In genomic region chr11:68049509-68050370, GRCh38 we compare ENCODE assay signal across 15 cellular contexts. TPM values are rescaled to one million over a fixed set of nuclear protein-coding genes. Genes with fewer than 3 reads are reported as not detected.
DNase-seq lines count a peak whose midpoint lies in the region; ATAC-seq, FAIRE-seq and TF ChIP-seq lines count a peak whose summit lies in the region.
"Had no signal": no experiment of that assay in that cellular context is flagged by ENCODE, and none has a peak within 500 bp of the region (broad histone marks: within the 10 kb centered on the region; RNA-seq: fewer than 3 reads in every experiment).

No MANE protein-coding gene starts in this region.

- whole genome bisulfite sequencing in HepG2 (ENCODE audit: low lambda C conversion rate) = over 99% methylated on average over 17 of the region's 40 CpGs

- in situ Hi-C loops in GM13977 (cut with MboI; ENCODE audit: low pct_unique_long_range_greater_than_20kb, low sequenced_read_pairs, unreplicated experiment) (no loop called here), HepG2 (cut with HindIII; ENCODE audit: extremely low pct_ligation_motif_present, low pct_unique_long_range_greater_than_20kb) (no loop called here)

- no peaks in the 10 kb centered on the region for H3K9me3 ChIP-seq in WERI-Rb-1 (ENCODE audit: severe bottlenecking)
- no peaks in the 10 kb centered on the region for H3K9me3 ChIP-seq in HepG2 (ENCODE audit: low read length)
- H3K9me3 ChIP-seq: mucosa of descending colon had no signal

- POLR2A ChIA-PET in HepG2 (lab: Yijun Ruan, JAX) = no interaction called here

- H3K4me3 ChIP-seq in WERI-Rb-1 (ENCODE audit: low read depth, low read length) = no peak overlapping the region
- no peak overlapping the region for H3K4me3 ChIP-seq in HepG2 (replicated peaks in 1 of 3; ENCODE audit: insufficient read depth in 1 of 3, low read depth in 2 of 3, low read length in 3 of 3)
- H3K4me3 ChIP-seq: mucosa of descending colon had no signal

- no peak overlapping the region for H2AFZ ChIP-seq in HepG2 (ENCODE audit: low read length)

- H3K9ac ChIP-seq in HepG2 (ENCODE audit: insufficient read depth, low read depth, low read length) = no peak overlapping the region

- H4K20me1 ChIP-seq in HepG2 (ENCODE audit: insufficient read depth, low read length) = peaks cover 5% of the 10 kb centered on the region; the same call in 1 of the 2 replicates

- TF ChIP-seq EP300 in HepG2 (IDR thresholded peaks at IDR 0.05; ENCODE audit: low read depth in 2 of 2, low read length in 2 of 2) (no peak), HepG2 (CRISPR knock-in tag; IDR thresholded peaks at IDR 0.05; ENCODE audit: borderline replicate concordance) (no peak)

- CTCF ChIA-PET in HepG2 (lab: Yijun Ruan, JAX; ENCODE audit: low intra/inter-chr PET ratio, low total read pairs) = no interaction called here

- no peak for FAIRE-seq in HepG2 (lab: Jason Lieb, UNC)

- H3K4me2 ChIP-seq in HepG2 (ENCODE audit: low read depth, low read length) = no peak overlapping the region

- TF ChIP-seq RAD21 in HepG2 (CRISPR knock-in tag; IDR thresholded peaks at IDR 0.05) = no peak

- H3K27ac ChIP-seq in WERI-Rb-1 (no peak overlapping the region), HepG2 (ENCODE audit: extremely low read length, insufficient read depth, low read length) (no peak overlapping the region)

- H3K4me1 ChIP-seq in HepG2 (ENCODE audit: insufficient read depth, low read length) = no peaks in the 10 kb centered on the region

- no TSS peak for BruUV-seq in HepG2 (replicated peaks; lab: Mats Ljungman, UMichigan)

- H3K36me3 ChIP-seq in WERI-Rb-1 (no peaks in the 10 kb centered on the region), HepG2 (replicated peaks in 1 of 2; ENCODE audit: control insufficient read depth in 1 of 2, insufficient read depth in 2 of 2, low read length in 2 of 2) (peaks cover 17 to 41% of the 10 kb centered on the region in 2 experiments)

- TF ChIP-seq CTCF in GM13977 (IDR thresholded peaks at IDR 0.05; ENCODE audit: extremely low read depth, insufficient read depth, missing control alignments) (no peak), WERI-Rb-1 (IDR thresholded peaks at IDR 0.05; ENCODE audit: low read depth, low read length) (0 out of 2 replicates have a peak, but pooled peaks have one; percentile 9), HepG2 (CRISPR knock-in tag; IDR thresholded peaks at IDR 0.05) (no peak)

- no peaks in the 10 kb centered on the region for H3K27me3 ChIP-seq in WERI-Rb-1 (ENCODE audit: insufficient read depth, low read depth, severe bottlenecking)
- no peaks in the 10 kb centered on the region for H3K27me3 ChIP-seq in HepG2 (ENCODE audit: control insufficient read depth in 1 of 2, insufficient read depth in 2 of 2, low read length in 2 of 2)

- no peaks in the 10 kb centered on the region for H3K79me2 ChIP-seq in HepG2 (ENCODE audit: insufficient read depth, low read length)

- 0 out of 4 replicates have a peak, but pooled peaks of 1 of the 2 experiments have one; percentile 0 for TF ChIP-seq POLR2A in HepG2 (IDR thresholded peaks at IDR 0.05; ENCODE audit: insufficient read depth in 1 of 2, low read depth in 2 of 2, low read length in 2 of 2)

- intact Hi-C loops in HepG2 (cut with micrococcal nuclease; ENCODE audit: unreplicated experiment) = no loop called here

- DNase-seq in GM13977 (ENCODE audit: low spot score) (peak; percentile 29), WERI-Rb-1 (no peak), HepG2 (ENCODE audit: low spot score) (no peak), NCI-H2196 treated with DMSO at 0.1 percent for 48 hours (lab: John Stamatoyannopoulos, UW; ENCODE audit: unreplicated experiment) (no peak)
- DNase-seq: activated CD4-positive, alpha-beta T cell treated with anti-CD3 and anti-CD28 coated beads for 36 hours; activated CD8-positive, alpha-beta memory T cell treated with anti-CD3 and anti-CD28 coated beads, Interleukin-2, amount 50 U/mL, for 48 hours; activated naive CD4-positive, alpha-beta T cell treated with anti-CD3 and anti-CD28 coated beads, Interleukin-2, amount 10 ng/mL, durations not matched to agents 7 days and 5 days; dermis blood vessel endothelial cell; NCI-H1694; NCI-H510A; SIG-M5 had no signal

- ATAC-seq in HepG2 (peak; percentile 7), HG02642 (IDR thresholded peaks at IDR 0.05; ENCODE audit: poor library complexity, unreplicated experiment) (no peak)
- ATAC-seq: activated CD4-positive, alpha-beta T cell treated with anti-CD3 and anti-CD28 coated beads for 36 hours; esophagus mucosa; mucosa of descending colon; sciatic nerve had no signal

RNA-seq across cellular contexts. Expression of gene TCIRG1, which starts 10.9 kb away (rescaled TPM):
- 9.9 and 48.0 TPM in 2 replicates for total RNA-seq in HepG2 (2016; rRNA removed; fragmentation: Illumina TruSeq; extraction: Trizol)
- 10.6 and 10.9 TPM in 2 replicates for total RNA-seq in HepG2 (2016; cell fraction: cytosol; rRNA removed; fragmentation: Illumina TruSeq; extraction: Trizol; ENCODE audit: low read depth)
- 7.6 and 52.5 TPM in 2 replicates for total RNA-seq in HepG2 (2016; cell fraction: insoluble cytoplasmic fraction; rRNA removed; fragmentation: Illumina TruSeq; extraction: Trizol)
- 8.3 and 8.4 TPM in 2 replicates for total RNA-seq in HepG2 (2016; cell fraction: membrane; rRNA removed; fragmentation: Illumina TruSeq; extraction: Trizol)
- 57.2 and 73.6 TPM in 2 replicates for total RNA-seq in HepG2 (2016; cell fraction: nucleus; rRNA removed; fragmentation: Illumina TruSeq; extraction: Trizol)
- 69.6 and 97.2 TPM in 2 replicates for polyA plus RNA-seq in HepG2 (2011; rRNA removed)
- polyA plus RNA-seq in HepG2 (2011; cell fraction: cytosol; rRNA removed) = 25.1 and 41.9 TPM in 2 replicates
- polyA plus RNA-seq in HepG2 (2011; cell fraction: nucleus; rRNA removed) = 1,399 and 1,906 TPM in 2 replicates
- polyA plus RNA-seq in HepG2 (2012) = 23.6 and 37.0 TPM in 2 replicates
- polyA plus RNA-seq in HepG2 (2016; cell fraction: cytosol; fragmentation: Illumina TruSeq; extraction: Trizol; ENCODE audit: low read depth) = 3.6 and 4.6 TPM in 2 replicates
- 7.3 and 10.3 TPM in 2 replicates for polyA plus RNA-seq in HepG2 (2016; cell fraction: insoluble cytoplasmic fraction; fragmentation: Illumina TruSeq; extraction: Trizol; ENCODE audit: low read depth)
- 5.5 and 6.6 TPM in 2 replicates for polyA plus RNA-seq in HepG2 (2016; cell fraction: membrane; fragmentation: Illumina TruSeq; extraction: Trizol; ENCODE audit: low read depth)
- polyA plus RNA-seq in HepG2 (2016; cell fraction: nucleus; fragmentation: Illumina TruSeq; extraction: Trizol; ENCODE audit: insufficient read depth, low read depth) = 176 and 189 TPM in 2 replicates
- polyA minus RNA-seq in HepG2 (2011; rRNA and poly(A)+ RNA removed; ENCODE audit: low replicate concordance) = 49.2 and 98.2 TPM in 2 replicates
- 22.7 and 28.6 TPM in 2 replicates for polyA minus RNA-seq in HepG2 (2011; cell fraction: cytosol; rRNA and poly(A)+ RNA removed)
- 100 and 121 TPM in 2 replicates for polyA minus RNA-seq in HepG2 (2011; cell fraction: nucleus; rRNA and poly(A)+ RNA removed)

RNA-seq across cellular contexts. Expression of gene NDUFS8, which starts 19.3 kb away (rescaled TPM):
- total RNA-seq in HepG2 (2016; rRNA removed; fragmentation: Illumina TruSeq; extraction: Trizol) = 120 and 158 TPM in 2 replicates
- total RNA-seq in HepG2 (2016; cell fraction: cytosol; rRNA removed; fragmentation: Illumina TruSeq; extraction: Trizol; ENCODE audit: low read depth) = 120 and 122 TPM in 2 replicates
- total RNA-seq in HepG2 (2016; cell fraction: insoluble cytoplasmic fraction; rRNA removed; fragmentation: Illumina TruSeq; extraction: Trizol) = 111 and 153 TPM in 2 replicates
- 119 and 125 TPM in 2 replicates for total RNA-seq in HepG2 (2016; cell fraction: membrane; rRNA removed; fragmentation: Illumina TruSeq; extraction: Trizol)
- total RNA-seq in HepG2 (2016; cell fraction: nucleus; rRNA removed; fragmentation: Illumina TruSeq; extraction: Trizol) = 68.1 and 87.4 TPM in 2 replicates
- polyA plus RNA-seq in HepG2 (2011; rRNA removed) = 96.7 and 101 TPM in 2 replicates
- polyA plus RNA-seq in HepG2 (2011; cell fraction: cytosol; rRNA removed) = 77.4 and 163 TPM in 2 replicates
- 142 and 151 TPM in 2 replicates for polyA plus RNA-seq in HepG2 (2011; cell fraction: nucleus; rRNA removed)
- polyA plus RNA-seq in HepG2 (2012) = 65.2 and 96.9 TPM in 2 replicates
- 109 and 135 TPM in 2 replicates for polyA plus RNA-seq in HepG2 (2016; cell fraction: cytosol; fragmentation: Illumina TruSeq; extraction: Trizol; ENCODE audit: low read depth)
- polyA plus RNA-seq in HepG2 (2016; cell fraction: insoluble cytoplasmic fraction; fragmentation: Illumina TruSeq; extraction: Trizol; ENCODE audit: low read depth) = 108 and 124 TPM in 2 replicates
- polyA plus RNA-seq in HepG2 (2016; cell fraction: membrane; fragmentation: Illumina TruSeq; extraction: Trizol; ENCODE audit: low read depth) = 110 and 125 TPM in 2 replicates
- polyA plus RNA-seq in HepG2 (2016; cell fraction: nucleus; fragmentation: Illumina TruSeq; extraction: Trizol; ENCODE audit: insufficient read depth, low read depth) = 158 and 161 TPM in 2 replicates
- polyA minus RNA-seq in HepG2 (2011; rRNA and poly(A)+ RNA removed; ENCODE audit: low replicate concordance) = 172 and 212 TPM in 2 replicates
- 66.2 and 72.5 TPM in 2 replicates for polyA minus RNA-seq in HepG2 (2011; cell fraction: cytosol; rRNA and poly(A)+ RNA removed)
- polyA minus RNA-seq in HepG2 (2011; cell fraction: nucleus; rRNA and poly(A)+ RNA removed) = 33.6 and 40.9 TPM in 2 replicates

RNA-seq across cellular contexts. Expression of gene ALDH3B1, which starts 39.6 kb away (rescaled TPM):
- 4.0 and 4.5 TPM in 2 replicates for total RNA-seq in HepG2 (2016; rRNA removed; fragmentation: Illumina TruSeq; extraction: Trizol)
- total RNA-seq in HepG2 (2016; cell fraction: cytosol; rRNA removed; fragmentation: Illumina TruSeq; extraction: Trizol; ENCODE audit: low read depth) = 0.62 and 0.91 TPM in 2 replicates
- 4.3 and 4.5 TPM in 2 replicates for total RNA-seq in HepG2 (2016; cell fraction: insoluble cytoplasmic fraction; rRNA removed; fragmentation: Illumina TruSeq; extraction: Trizol)
- total RNA-seq in HepG2 (2016; cell fraction: membrane; rRNA removed; fragmentation: Illumina TruSeq; extraction: Trizol) = 2.2 and 2.4 TPM in 2 replicates
- 1.6 and 2.1 TPM in 2 replicates for total RNA-seq in HepG2 (2016; cell fraction: nucleus; rRNA removed; fragmentation: Illumina TruSeq; extraction: Trizol)
- polyA plus RNA-seq in HepG2 (2011; rRNA removed) = 5.1 and 6.7 TPM in 2 replicates
- 2.8 and 5.9 TPM in 2 replicates for polyA plus RNA-seq in HepG2 (2011; cell fraction: cytosol; rRNA removed)
- 5.1 and 6.8 TPM in 2 replicates for polyA plus RNA-seq in HepG2 (2011; cell fraction: nucleus; rRNA removed)
- 2.1 and 3.2 TPM in 2 replicates for polyA plus RNA-seq in HepG2 (2012)
- polyA plus RNA-seq in HepG2 (2016; cell fraction: cytosol; fragmentation: Illumina TruSeq; extraction: Trizol; ENCODE audit: low read depth) = 0.81 and 0.85 TPM in 2 replicates
- 4.5 and 4.7 TPM in 2 replicates for polyA plus RNA-seq in HepG2 (2016; cell fraction: insoluble cytoplasmic fraction; fragmentation: Illumina TruSeq; extraction: Trizol; ENCODE audit: low read depth)
- 1.9 and 2.1 TPM in 2 replicates for polyA plus RNA-seq in HepG2 (2016; cell fraction: membrane; fragmentation: Illumina TruSeq; extraction: Trizol; ENCODE audit: low read depth)
- 4.1 and 4.6 TPM in 2 replicates for polyA plus RNA-seq in HepG2 (2016; cell fraction: nucleus; fragmentation: Illumina TruSeq; extraction: Trizol; ENCODE audit: insufficient read depth, low read depth)
- polyA minus RNA-seq in HepG2 (2011; rRNA and poly(A)+ RNA removed; ENCODE audit: low replicate concordance) = 7.3 and 37.4 TPM in 2 replicates
- 2.2 and 3.3 TPM in 2 replicates for polyA minus RNA-seq in HepG2 (2011; cell fraction: cytosol; rRNA and poly(A)+ RNA removed)
- 1.6 and 3.1 TPM in 2 replicates for polyA minus RNA-seq in HepG2 (2011; cell fraction: nucleus; rRNA and poly(A)+ RNA removed)
- total RNA-seq: activated CD4-positive, alpha-beta T cell treated with anti-CD3 and anti-CD28 coated beads for 36 hours had no signal

RNA-seq across cellular contexts. Expression of gene UNC93B1, which starts 45.8 kb away (rescaled TPM):
- 2.3 and 8.8 TPM in 2 replicates for total RNA-seq in HepG2 (2016; rRNA removed; fragmentation: Illumina TruSeq; extraction: Trizol)
- 3.9 and 4.4 TPM in 2 replicates for total RNA-seq in HepG2 (2016; cell fraction: cytosol; rRNA removed; fragmentation: Illumina TruSeq; extraction: Trizol; ENCODE audit: low read depth)
- 2.9 and 9.2 TPM in 2 replicates for total RNA-seq in HepG2 (2016; cell fraction: insoluble cytoplasmic fraction; rRNA removed; fragmentation: Illumina TruSeq; extraction: Trizol)
- 4.6 and 5.3 TPM in 2 replicates for total RNA-seq in HepG2 (2016; cell fraction: membrane; rRNA removed; fragmentation: Illumina TruSeq; extraction: Trizol)
- 10.8 and 10.9 TPM in 2 replicates for total RNA-seq in HepG2 (2016; cell fraction: nucleus; rRNA removed; fragmentation: Illumina TruSeq; extraction: Trizol)
- polyA plus RNA-seq in HepG2 (2011; rRNA removed) = 18.9 and 25.3 TPM in 2 replicates
- 14.1 and 18.0 TPM in 2 replicates for polyA plus RNA-seq in HepG2 (2011; cell fraction: cytosol; rRNA removed)
- 71.1 and 107 TPM in 2 replicates for polyA plus RNA-seq in HepG2 (2011; cell fraction: nucleus; rRNA removed)
- 8.1 and 8.5 TPM in 2 replicates for polyA plus RNA-seq in HepG2 (2012)
- 1.5 and 2.4 TPM in 2 replicates for polyA plus RNA-seq in HepG2 (2016; cell fraction: cytosol; fragmentation: Illumina TruSeq; extraction: Trizol; ENCODE audit: low read depth)
- 2.4 and 2.7 TPM in 2 replicates for polyA plus RNA-seq in HepG2 (2016; cell fraction: insoluble cytoplasmic fraction; fragmentation: Illumina TruSeq; extraction: Trizol; ENCODE audit: low read depth)
- 3.0 and 3.2 TPM in 2 replicates for polyA plus RNA-seq in HepG2 (2016; cell fraction: membrane; fragmentation: Illumina TruSeq; extraction: Trizol; ENCODE audit: low read depth)
- 17.9 and 19.5 TPM in 2 replicates for polyA plus RNA-seq in HepG2 (2016; cell fraction: nucleus; fragmentation: Illumina TruSeq; extraction: Trizol; ENCODE audit: insufficient read depth, low read depth)
- 56.7 and 87.2 TPM in 2 replicates for polyA minus RNA-seq in HepG2 (2011; rRNA and poly(A)+ RNA removed; ENCODE audit: low replicate concordance)
- 10.2 and 12.8 TPM in 2 replicates for polyA minus RNA-seq in HepG2 (2011; cell fraction: cytosol; rRNA and poly(A)+ RNA removed)
- polyA minus RNA-seq in HepG2 (2011; cell fraction: nucleus; rRNA and poly(A)+ RNA removed) = 7.0 and 9.1 TPM in 2 replicates
